Comparison of ENCODE assay signal across 17 cellular contexts in the genomic region with DNA sequence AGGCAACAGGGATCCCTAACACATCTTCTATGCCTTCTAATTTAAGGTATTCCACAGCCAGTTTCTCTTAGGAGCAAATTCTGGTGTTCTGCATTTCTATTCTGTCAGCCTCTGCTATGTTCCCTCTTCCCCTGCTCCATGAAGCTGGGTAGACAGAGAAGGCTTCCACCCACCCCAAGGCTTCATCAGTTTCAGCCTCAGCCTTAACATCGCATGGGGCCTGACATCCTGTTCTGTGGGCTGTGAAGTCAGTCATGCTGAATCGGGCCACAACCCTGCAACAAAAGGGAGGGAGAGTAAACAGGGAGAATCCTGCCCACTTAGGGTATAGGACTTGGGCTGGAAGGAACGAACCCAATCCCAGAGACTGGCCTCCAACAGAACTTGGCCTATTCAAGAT.
DNase-seq lines count a peak whose midpoint lies in the region; ATAC-seq and TF ChIP-seq lines count a peak whose summit lies in the region.
"Had no signal": no experiment of that assay in that cellular context is flagged by ENCODE, and none has a peak within 500 bp of the region (broad histone marks: within the 10 kb centered on the region; RNA-seq: fewer than 3 reads in every experiment).

No MANE protein-coding gene starts in this region.

- CTCF ChIA-PET in activated CD8-positive, alpha-beta memory T cell treated with anti-CD3 and anti-CD28 coated beads, Interleukin-2, amount 10 ng/mL, durations not matched to agents 7 days and 5 days (lab: Charles Lee), result no interaction called here
- CTCF ChIA-PET in WTC11 (lab: Charles Lee), result no interaction called here

- TF ChIP-seq CTCF in WTC11 (IDR thresholded peaks at IDR 0.05), result no peak

- ATAC-seq in activated CD8-positive, alpha-beta memory T cell treated with anti-CD3 and anti-CD28 coated beads, Interleukin-2, amount 10 ng/mL, durations not matched to agents 7 days and 5 days, result peak; percentile 85
- ATAC-seq in GM21786 (IDR thresholded peaks at IDR 0.05; ENCODE audit: unreplicated experiment) (peak; percentile 64), WTC11 (peak; percentile 16; the same call in 1 of the 2 replicates)
- ATAC-seq in stimulated activated naive CD8-positive, alpha-beta T cell treated with anti-CD3 and anti-CD28 coated beads, Interleukin-15, Interleukin-2, amounts not matched to agents 100 U/mL and 50 U/mL, for 24 hours, result no peak
- ATAC-seq: Right ventricle myocardium inferior had no signal

- no peaks in the 10 kb centered on the region for H3K9me3 Mint-ChIP-seq in activated CD8-positive, alpha-beta memory T cell treated with anti-CD3 and anti-CD28 coated beads, Interleukin-2, amount 10 ng/mL, durations not matched to agents 7 days and 5 days (ENCODE audit: low read depth)
- peaks cover 9% of the 10 kb centered on the region for H3K9me3 Mint-ChIP-seq in WTC11
- H3K9me3 Mint-ChIP-seq: immature natural killer cell had no signal

- H3K4me1 Mint-ChIP-seq in activated CD8-positive, alpha-beta memory T cell treated with anti-CD3 and anti-CD28 coated beads, Interleukin-2, amount 10 ng/mL, durations not matched to agents 7 days and 5 days, result peaks cover 35% of the 10 kb centered on the region
- peaks cover 5% of the 10 kb centered on the region for H3K4me1 Mint-ChIP-seq in WTC11

- H3K27ac Mint-ChIP-seq in activated CD8-positive, alpha-beta memory T cell treated with anti-CD3 and anti-CD28 coated beads, Interleukin-2, amount 10 ng/mL, durations not matched to agents 7 days and 5 days, result peak overlapping the region; percentile 20
- H3K27ac Mint-ChIP-seq in WTC11, result no peak overlapping the region
- H3K27ac Mint-ChIP-seq: B cell had no signal

- H3K4me3 Mint-ChIP-seq in activated CD8-positive, alpha-beta memory T cell treated with anti-CD3 and anti-CD28 coated beads, Interleukin-2, amount 10 ng/mL, durations not matched to agents 7 days and 5 days, result no peak overlapping the region
- no peak overlapping the region for H3K4me3 Mint-ChIP-seq in WTC11
- H3K4me3 Mint-ChIP-seq: B cell, immature natural killer cell had no signal

- peaks cover 4% of the 10 kb centered on the region for H3K36me3 Mint-ChIP-seq in activated CD8-positive, alpha-beta memory T cell treated with anti-CD3 and anti-CD28 coated beads, Interleukin-2, amount 10 ng/mL, durations not matched to agents 7 days and 5 days
- H3K36me3 Mint-ChIP-seq in WTC11, result peaks cover 6% of the 10 kb centered on the region
- H3K36me3 Mint-ChIP-seq: immature natural killer cell had no signal

- DNase-seq in activated CD8-positive, alpha-beta memory T cell treated with anti-CD3 and anti-CD28 coated beads, Interleukin-2, amount 10 ng/mL, durations not matched to agents 7 days and 5 days, result peak; percentile 74
- DNase-seq in activated CD8-positive, alpha-beta memory T cell treated with anti-CD3 and anti-CD28 coated beads, Interleukin-2, amount 50 U/mL, for 48 hours, result no peak
- DNase-seq in WTC11 (ENCODE audit: low spot score), result no peak
- peak; percentile 30 for DNase-seq in renal cortical epithelial cell (ENCODE audit: low read depth)
- no peak for DNase-seq in inferior parietal cortex (ENCODE audit: extremely low spot score)
- no peak for DNase-seq in stimulated activated naive CD8-positive, alpha-beta T cell treated with anti-CD3 and anti-CD28 coated beads, Interleukin-15, Interleukin-2, amounts not matched to agents 100 U/mL and 50 U/mL, for 24 hours
- no peak for DNase-seq in dermis blood vessel endothelial cell
- DNase-seq: activated CD4-positive, alpha-beta T cell treated with anti-CD3 and anti-CD28 coated beads for 4 hours; activated naive CD4-positive, alpha-beta T cell; aorta; central memory CD4-positive, alpha-beta T cell; immature natural killer cell; NCI-H146; NCI-H526 treated with DMSO at 0.1 percent for 48 hours had no signal

- H3K27me3 Mint-ChIP-seq in activated CD8-positive, alpha-beta memory T cell treated with anti-CD3 and anti-CD28 coated beads, Interleukin-2, amount 10 ng/mL, durations not matched to agents 7 days and 5 days, result no peaks in the 10 kb centered on the region
- no peaks in the 10 kb centered on the region; the same call in 1 of the 2 replicates for H3K27me3 Mint-ChIP-seq in WTC11 (ENCODE audit: low read depth)
- H3K27me3 Mint-ChIP-seq: B cell had no signal

- POLR2A ChIA-PET in WTC11 (lab: Charles Lee), result no interaction called here

TF ChIP-seq in WTC11, 78 proteins besides CTCF, POLR2A, EP300 and RAD21 (continues in another document):
- no peak for TF ChIP-seq NFYB (CRISPR knock-in tag; conservative IDR thresholded peaks at IDR 0.05; ENCODE audit: low read depth)
- TF ChIP-seq, protein P1, sequence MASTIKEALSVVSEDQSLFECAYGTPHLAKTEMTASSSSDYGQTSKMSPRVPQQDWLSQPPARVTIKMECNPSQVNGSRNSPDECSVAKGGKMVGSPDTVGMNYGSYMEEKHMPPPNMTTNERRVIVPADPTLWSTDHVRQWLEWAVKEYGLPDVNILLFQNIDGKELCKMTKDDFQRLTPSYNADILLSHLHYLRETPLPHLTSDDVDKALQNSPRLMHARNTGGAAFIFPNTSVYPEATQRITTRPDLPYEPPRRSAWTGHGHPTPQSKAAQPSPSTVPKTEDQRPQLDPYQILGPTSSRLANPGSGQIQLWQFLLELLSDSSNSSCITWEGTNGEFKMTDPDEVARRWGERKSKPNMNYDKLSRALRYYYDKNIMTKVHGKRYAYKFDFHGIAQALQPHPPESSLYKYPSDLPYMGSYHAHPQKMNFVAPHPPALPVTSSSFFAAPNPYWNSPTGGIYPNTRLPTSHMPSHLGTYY (CRISPR knock-in tag; IDR thresholded peaks at IDR 0.05), result no peak
- TF ChIP-seq TP53 (CRISPR knock-in tag; IDR thresholded peaks at IDR 0.05), result no peak
- TF ChIP-seq SMAD4 (CRISPR knock-in tag; IDR thresholded peaks at IDR 0.05), result no peak
- TF ChIP-seq IRF1 (CRISPR knock-in tag; IDR thresholded peaks at IDR 0.05), result no peak
- TF ChIP-seq E2F5 (CRISPR knock-in tag; IDR thresholded peaks at IDR 0.05), result no peak
- no peak for TF ChIP-seq RELA (CRISPR knock-in tag; IDR thresholded peaks at IDR 0.05; ENCODE audit: borderline replicate concordance)
- no peak for TF ChIP-seq ETV6 (CRISPR knock-in tag; IDR thresholded peaks at IDR 0.05)
- no peak for TF ChIP-seq PRRX2 (CRISPR knock-in tag; IDR thresholded peaks at IDR 0.05)
- TF ChIP-seq, protein P2, sequence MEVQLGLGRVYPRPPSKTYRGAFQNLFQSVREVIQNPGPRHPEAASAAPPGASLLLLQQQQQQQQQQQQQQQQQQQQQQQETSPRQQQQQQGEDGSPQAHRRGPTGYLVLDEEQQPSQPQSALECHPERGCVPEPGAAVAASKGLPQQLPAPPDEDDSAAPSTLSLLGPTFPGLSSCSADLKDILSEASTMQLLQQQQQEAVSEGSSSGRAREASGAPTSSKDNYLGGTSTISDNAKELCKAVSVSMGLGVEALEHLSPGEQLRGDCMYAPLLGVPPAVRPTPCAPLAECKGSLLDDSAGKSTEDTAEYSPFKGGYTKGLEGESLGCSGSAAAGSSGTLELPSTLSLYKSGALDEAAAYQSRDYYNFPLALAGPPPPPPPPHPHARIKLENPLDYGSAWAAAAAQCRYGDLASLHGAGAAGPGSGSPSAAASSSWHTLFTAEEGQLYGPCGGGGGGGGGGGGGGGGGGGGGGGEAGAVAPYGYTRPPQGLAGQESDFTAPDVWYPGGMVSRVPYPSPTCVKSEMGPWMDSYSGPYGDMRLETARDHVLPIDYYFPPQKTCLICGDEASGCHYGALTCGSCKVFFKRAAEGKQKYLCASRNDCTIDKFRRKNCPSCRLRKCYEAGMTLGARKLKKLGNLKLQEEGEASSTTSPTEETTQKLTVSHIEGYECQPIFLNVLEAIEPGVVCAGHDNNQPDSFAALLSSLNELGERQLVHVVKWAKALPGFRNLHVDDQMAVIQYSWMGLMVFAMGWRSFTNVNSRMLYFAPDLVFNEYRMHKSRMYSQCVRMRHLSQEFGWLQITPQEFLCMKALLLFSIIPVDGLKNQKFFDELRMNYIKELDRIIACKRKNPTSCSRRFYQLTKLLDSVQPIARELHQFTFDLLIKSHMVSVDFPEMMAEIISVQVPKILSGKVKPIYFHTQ (CRISPR knock-in tag; IDR thresholded peaks at IDR 0.05), result no peak

Comparison
In these comparisons a context has a peak if more than half of its experiments do, and no peak if none do; other contexts are left out.
1. DNase-seq: peak in activated CD8-positive, alpha-beta memory T cell treated with anti-CD3 and anti-CD28 coated beads, Interleukin-2, amount 10 ng/mL, durations not matched to agents 7 days and 5 days (single experiment) and renal cortical epithelial cell (single experiment); none in activated CD8-positive, alpha-beta memory T cell treated with anti-CD3 and anti-CD28 coated beads, Interleukin-2, amount 50 U/mL, for 48 hours (single experiment), WTC11 (single experiment), inferior parietal cortex (single experiment), stimulated activated naive CD8-positive, alpha-beta T cell treated with anti-CD3 and anti-CD28 coated beads, Interleukin-15, Interleukin-2, amounts not matched to agents 100 U/mL and 50 U/mL, for 24 hours (single experiment) and dermis blood vessel endothelial cell (single experiment).